In the genomic region with DNA sequence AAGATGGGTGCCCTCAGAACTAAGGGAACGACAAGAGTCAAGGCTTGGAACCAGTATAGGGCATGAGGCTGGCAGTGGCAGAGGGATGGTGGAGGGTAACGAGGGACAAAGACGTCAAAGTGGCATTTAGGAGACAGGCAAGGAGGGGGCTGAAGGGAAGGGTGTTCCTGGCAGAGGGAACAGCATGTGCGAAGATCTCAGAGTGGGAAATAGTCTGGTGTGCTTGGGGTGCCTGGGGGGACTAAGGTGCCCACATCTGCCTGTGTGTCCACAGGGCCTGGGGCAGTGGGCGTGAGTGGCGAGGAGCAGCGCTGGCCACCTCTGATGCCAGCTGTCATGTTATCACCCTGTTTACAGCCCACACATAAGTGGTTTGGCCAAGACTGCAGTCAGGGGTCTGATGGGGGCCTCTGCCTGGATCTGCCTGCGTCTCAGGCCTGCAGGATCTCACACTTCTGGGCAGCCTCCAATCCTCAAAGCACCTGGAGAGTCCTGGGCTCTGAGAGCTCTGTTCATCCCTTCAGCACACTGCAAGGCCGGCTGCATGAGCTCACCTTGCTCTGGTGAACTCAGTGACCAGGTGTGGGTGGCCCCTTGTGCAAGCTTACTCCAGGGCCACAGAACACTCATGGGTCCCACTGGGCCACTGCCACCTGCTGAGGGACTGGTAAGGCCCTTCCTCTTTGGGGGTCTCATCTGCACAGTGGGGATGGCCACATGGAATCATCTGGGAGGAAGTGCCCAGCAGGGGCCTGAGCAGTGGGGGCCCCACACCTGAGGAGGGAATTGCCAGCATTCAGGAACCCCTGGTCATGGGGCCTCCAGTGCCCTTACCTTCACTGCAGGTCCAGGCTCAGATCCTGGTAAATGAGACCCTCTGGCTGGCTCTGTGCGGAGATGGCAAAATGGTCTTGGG, we compare ENCODE assay signal across 22 cellular contexts.
DNase-seq lines count a peak whose midpoint lies in the region; ATAC-seq and TF ChIP-seq lines count a peak whose summit lies in the region.
"Had no signal": no experiment of that assay in that cellular context is flagged by ENCODE, and none has a peak within 500 bp of the region (broad histone marks: within the 10 kb centered on the region; RNA-seq: fewer than 3 reads in every experiment).

No MANE protein-coding gene starts in this region.

- no peaks in the 10 kb centered on the region for H3K36me3 Mint-ChIP-seq in activated naive CD4-positive, alpha-beta T cell treated with anti-CD3 and anti-CD28 coated beads, Interleukin-2, amount 50 U/mL, for 72 hours
- no peaks in the 10 kb centered on the region for H3K36me3 Mint-ChIP-seq in activated naive CD4-positive, alpha-beta T cell treated with anti-CD3 and anti-CD28 coated beads, Interleukin-2, amount 10 ng/mL, durations not matched to agents 7 days and 5 days
- H3K36me3 Mint-ChIP-seq in stimulated activated memory B cell treated with anti-CD40 and anti-IgM and Interleukin-4, amounts not matched to agents 10 μg/mL and 1 μg/mL and 100 μg/mL, for 72 hours, result no peaks in the 10 kb centered on the region
- H3K36me3 Mint-ChIP-seq in T-cell, result no peaks in the 10 kb centered on the region
- H3K36me3 Mint-ChIP-seq in osteocyte (ENCODE audit: unreplicated experiment), result no peaks in the 10 kb centered on the region
- H3K36me3 Mint-ChIP-seq: WTC11 had no signal

- H3K27me3 ChIP-seq in Peyer's patch, result no peaks in the 10 kb centered on the region
- H3K27me3 ChIP-seq in left lung, result peaks cover 0 to 8% of the 10 kb centered on the region in 2 donors
- H3K27me3 ChIP-seq: MG63, vagina had no signal

- no peak overlapping the region for H3K4me3 Mint-ChIP-seq in activated naive CD4-positive, alpha-beta T cell treated with anti-CD3 and anti-CD28 coated beads, Interleukin-2, amount 10 ng/mL, durations not matched to agents 7 days and 5 days
- H3K4me3 Mint-ChIP-seq in stimulated activated memory B cell treated with anti-CD40 and anti-IgM and Interleukin-4, amounts not matched to agents 10 μg/mL and 1 μg/mL and 100 μg/mL, for 72 hours, result no peak overlapping the region
- H3K4me3 Mint-ChIP-seq in T-cell (no peak overlapping the region), osteocyte (ENCODE audit: unreplicated experiment) (no peak overlapping the region)
- H3K4me3 Mint-ChIP-seq: GM23338, WTC11 had no signal

- H3K36me3 ChIP-seq in Peyer's patch (no peaks in the 10 kb centered on the region), left lung (no peaks in the 10 kb centered on the region)
- H3K36me3 ChIP-seq: MG63, vagina had no signal

- no peak overlapping the region for H3K4me3 ChIP-seq in Peyer's patch
- H3K4me3 ChIP-seq in left lung, result no peak overlapping the region
- H3K4me3 ChIP-seq: GM23338, MG63, vagina had no signal

- peak in 1 of 2 donors; percentile 52 for DNase-seq in activated naive CD4-positive, alpha-beta T cell treated with anti-CD3 and anti-CD28 coated beads, Interleukin-2, amount 50 U/mL, for 72 hours (ENCODE audit: low spot score in 2 of 2)
- DNase-seq in activated naive CD4-positive, alpha-beta T cell treated with anti-CD3 and anti-CD28 coated beads, Interleukin-2, amount 10 ng/mL, durations not matched to agents 7 days and 5 days, result no peak
- DNase-seq in Peyer's patch (peak in 2 of 3 donors; percentile 27 to 39), left lung (peak; percentile 11 to 34), T-cell (no peak), osteocyte (ENCODE audit: extremely low spot score, unreplicated experiment) (no peak)
- DNase-seq: activated CD4-positive, alpha-beta T cell treated with anti-CD3 and anti-CD28 coated beads, Interleukin-2, amount 50 U/mL, for 48 hours; activated gamma-delta T cell treated with Interleukin-2 at 50 U/mL for 16 hours; COR-L47; DMS79 treated with DMSO at 0.1 percent for 48 hours; KBM-7; MG63; NCI-H2081; NCI-H345; NCI-H748 treated with DMSO at 0.1 percent for 48 hours; nucleus accumbens; stimulated activated CD8-positive, alpha-beta memory T cell treated with anti-CD3 and anti-CD28 coated beads, Interleukin-4, amount 100 ng/mL, for 48 hours had no signal

- no peaks in the 10 kb centered on the region for H3K4me1 Mint-ChIP-seq in activated naive CD4-positive, alpha-beta T cell treated with anti-CD3 and anti-CD28 coated beads, Interleukin-2, amount 10 ng/mL, durations not matched to agents 7 days and 5 days
- no peaks in the 10 kb centered on the region for H3K4me1 Mint-ChIP-seq in stimulated activated memory B cell treated with anti-CD40 and anti-IgM and Interleukin-4, amounts not matched to agents 10 μg/mL and 1 μg/mL and 100 μg/mL, for 72 hours
- H3K4me1 Mint-ChIP-seq in T-cell (no peaks in the 10 kb centered on the region), osteocyte (ENCODE audit: unreplicated experiment) (peaks cover 9% of the 10 kb centered on the region)

- no peak for TF ChIP-seq POLR2A in Peyer's patch (IDR thresholded peaks at IDR 0.05)

- peaks cover 9% of the 10 kb centered on the region for H3K27me3 Mint-ChIP-seq in activated naive CD4-positive, alpha-beta T cell treated with anti-CD3 and anti-CD28 coated beads, Interleukin-2, amount 10 ng/mL, durations not matched to agents 7 days and 5 days
- H3K27me3 Mint-ChIP-seq in stimulated activated memory B cell treated with anti-CD40 and anti-IgM and Interleukin-4, amounts not matched to agents 10 μg/mL and 1 μg/mL and 100 μg/mL, for 72 hours, result peaks cover 14% of the 10 kb centered on the region
- no peaks in the 10 kb centered on the region for H3K27me3 Mint-ChIP-seq in T-cell
- H3K27me3 Mint-ChIP-seq in osteocyte (ENCODE audit: unreplicated experiment), result peaks cover 28% of the 10 kb centered on the region

- POLR2A ChIA-PET in T-cell (lab: Charles Lee), result no interaction called here

- H3K27ac ChIP-seq in Peyer's patch (no peak overlapping the region), left lung (no peak overlapping the region)
- H3K27ac ChIP-seq: vagina had no signal

- intact Hi-C loops in left lung (cut with DNase I), result no loop called here

- CTCF ChIA-PET in activated naive CD4-positive, alpha-beta T cell treated with anti-CD3 and anti-CD28 coated beads, Interleukin-2, amount 10 ng/mL, durations not matched to agents 7 days and 5 days (lab: Charles Lee), result no interaction called here
- CTCF ChIA-PET in T-cell (lab: Charles Lee), result no interaction called here

- no peaks in the 10 kb centered on the region for H3K9me3 Mint-ChIP-seq in activated naive CD4-positive, alpha-beta T cell treated with anti-CD3 and anti-CD28 coated beads, Interleukin-2, amount 50 U/mL, for 72 hours
- no peaks in the 10 kb centered on the region for H3K9me3 Mint-ChIP-seq in activated naive CD4-positive, alpha-beta T cell treated with anti-CD3 and anti-CD28 coated beads, Interleukin-2, amount 10 ng/mL, durations not matched to agents 7 days and 5 days
- no peaks in the 10 kb centered on the region for H3K9me3 Mint-ChIP-seq in stimulated activated memory B cell treated with anti-CD40 and anti-IgM and Interleukin-4, amounts not matched to agents 10 μg/mL and 1 μg/mL and 100 μg/mL, for 72 hours
- H3K9me3 Mint-ChIP-seq in T-cell, result no peaks in the 10 kb centered on the region
- no peaks in the 10 kb centered on the region for H3K9me3 Mint-ChIP-seq in osteocyte (ENCODE audit: unreplicated experiment)
- H3K9me3 Mint-ChIP-seq: GM23338, WTC11 had no signal

- peak overlapping the region; percentile 2 to 24 for H3K27ac Mint-ChIP-seq in activated naive CD4-positive, alpha-beta T cell treated with anti-CD3 and anti-CD28 coated beads, Interleukin-2, amount 50 U/mL, for 72 hours
- H3K27ac Mint-ChIP-seq in activated naive CD4-positive, alpha-beta T cell treated with anti-CD3 and anti-CD28 coated beads, Interleukin-2, amount 10 ng/mL, durations not matched to agents 7 days and 5 days, result no peak overlapping the region
- no peak overlapping the region for H3K27ac Mint-ChIP-seq in stimulated activated memory B cell treated with anti-CD40 and anti-IgM and Interleukin-4, amounts not matched to agents 10 μg/mL and 1 μg/mL and 100 μg/mL, for 72 hours
- no peak overlapping the region for H3K27ac Mint-ChIP-seq in T-cell
- no peak overlapping the region for H3K27ac Mint-ChIP-seq in osteocyte (ENCODE audit: unreplicated experiment)
- H3K27ac Mint-ChIP-seq: GM23338, WTC11 had no signal

- no peak for TF ChIP-seq CTCF in Peyer's patch (IDR thresholded peaks at IDR 0.05)
- TF ChIP-seq CTCF in left lung (IDR thresholded peaks at IDR 0.05), result no peak
- no peak for TF ChIP-seq CTCF in osteocyte (IDR thresholded peaks at IDR 0.05)

- ATAC-seq in activated naive CD4-positive, alpha-beta T cell treated with anti-CD3 and anti-CD28 coated beads, Interleukin-2, amount 50 U/mL, for 72 hours, result no peak
- ATAC-seq in left lung (no peak), T-cell (replicated peaks in 1 of 4) (no peak), GM18870 (IDR thresholded peaks at IDR 0.05; ENCODE audit: unreplicated experiment) (no peak)
- peak; percentile 7 for ATAC-seq in stimulated activated memory B cell treated with anti-CD40 and anti-IgM and Interleukin-4, amounts not matched to agents 10 μg/mL and 1 μg/mL and 100 μg/mL, for 72 hours
- ATAC-seq: GM23338, WTC11 had no signal

- H3K4me1 ChIP-seq in Peyer's patch, result no peaks in the 10 kb centered on the region
- no peaks in the 10 kb centered on the region for H3K4me1 ChIP-seq in left lung
- H3K4me1 ChIP-seq: vagina had no signal

- H3K9me3 ChIP-seq in Peyer's patch (no peaks in the 10 kb centered on the region), left lung (no peaks in the 10 kb centered on the region)
- H3K9me3 ChIP-seq: MG63, vagina had no signal

Comparison
In these comparisons a context has a peak if more than half of its experiments do, and no peak if none do; other contexts are left out.
1. H3K27ac Mint-ChIP-seq: peak in activated naive CD4-positive, alpha-beta T cell treated with anti-CD3 and anti-CD28 coated beads, Interleukin-2, amount 50 U/mL, for 72 hours (2 of 2); none in activated naive CD4-positive, alpha-beta T cell treated with anti-CD3 and anti-CD28 coated beads, Interleukin-2, amount 10 ng/mL, durations not matched to agents 7 days and 5 days (single experiment), stimulated activated memory B cell treated with anti-CD40 and anti-IgM and Interleukin-4, amounts not matched to agents 10 μg/mL and 1 μg/mL and 100 μg/mL, for 72 hours (single experiment), T-cell (0 of 2) and osteocyte (single experiment).
2. DNase-seq: peak in Peyer's patch (2 of 3) and left lung (2 of 2); none in activated naive CD4-positive, alpha-beta T cell treated with anti-CD3 and anti-CD28 coated beads, Interleukin-2, amount 10 ng/mL, durations not matched to agents 7 days and 5 days (single experiment), T-cell (0 of 34) and osteocyte (single experiment).